ENCODE assay signal across 36 cellular contexts in genomic region chrX:94365736-94366135, GRCh38.
"Had no signal": no experiment of that assay in that cellular context is flagged by ENCODE, and none has a peak within 500 bp of the region (broad histone marks: within the 10 kb centered on the region; RNA-seq: fewer than 3 reads in every experiment).

No MANE protein-coding gene starts in this region.

- ATAC-seq: activated CD4-positive, alpha-beta T cell treated with anti-CD3 and anti-CD28 coated beads for 36 hours; activated CD8-positive, alpha-beta memory T cell treated with anti-CD3 and anti-CD28 coated beads, Interleukin-2, amount 10 ng/mL, durations not matched to agents 7 days and 5 days; activated CD8-positive, alpha-beta T cell treated with anti-CD3 and anti-CD28 coated beads, Interleukin-2, amount 10 ng/mL, durations not matched to agents 7 days and 5 days; activated naive CD8-positive, alpha-beta T cell treated with anti-CD3 and anti-CD28 coated beads, Interleukin-2, amount 50 U/mL, for 24 hours; esophagus mucosa; gastrocnemius medialis; heart left ventricle; T-helper 17 cell had no signal

- DNase-seq: activated CD4-positive, alpha-beta memory T cell treated with anti-CD3 and anti-CD28 coated beads for 36 hours; activated CD4-positive, alpha-beta T cell treated with anti-CD3 and anti-CD28 coated beads for 36 hours; activated CD4-positive, alpha-beta T cell treated with anti-CD3 and anti-CD28 coated beads, Interleukin-2, amount 10 ng/mL, durations not matched to agents 24 days and 14 days; activated CD4-positive, CD25-positive, alpha-beta regulatory T cell; activated CD4-positive, CD25-positive, alpha-beta regulatory T cell treated with anti-CD3 and anti-CD28 coated beads, Interleukin-2, amount 50 U/mL, for 72 hours; activated CD8-positive, alpha-beta memory T cell treated with anti-CD3 and anti-CD28 coated beads, Interleukin-2, amount 10 ng/mL, durations not matched to agents 7 days and 5 days; activated CD8-positive, alpha-beta memory T cell treated with anti-CD3 and anti-CD28 coated beads, Interleukin-2, amount 50 U/mL, for 4 hours; activated CD8-positive, alpha-beta T cell treated with anti-CD3 and anti-CD28 coated beads, Interleukin-2, amount 10 ng/mL, durations not matched to agents 7 days and 5 days; activated effector memory CD4-positive, alpha-beta T cell treated with anti-CD3 and anti-CD28 coated beads, Interleukin-2, amount 50 U/mL, for 16 hours; activated naive CD4-positive, alpha-beta T cell treated with anti-CD3 and anti-CD28 coated beads for 36 hours; activated naive CD8-positive, alpha-beta T cell treated with anti-CD3 and anti-CD28 coated beads for 36 hours; activated naive CD8-positive, alpha-beta T cell treated with anti-CD3 and anti-CD28 coated beads, Interleukin-2, amount 50 U/mL, for 24 hours; activated T-cell treated with anti-CD3 and anti-CD28 coated beads, Interleukin-2, amount 50 U/mL, for 1 hour; activated T-cell treated with anti-CD3 and anti-CD28 coated beads, Interleukin-2, amount 50 U/mL, for 48 hours; adrenal gland; amygdala; aorta; central memory CD4-positive, alpha-beta T cell; cerebellar nuclear complex; colonic mucosa; effector CD8-positive, alpha-beta T cell; foreskin fibroblast; gastrocnemius medialis; glutamatergic neuron; heart left ventricle; T-helper 17 cell; T1000; WERI-Rb-1 had no signal

- H3K9me3 Mint-ChIP-seq: activated CD4-positive, alpha-beta memory T cell treated with anti-CD3 and anti-CD28 coated beads for 36 hours; activated CD4-positive, alpha-beta T cell treated with anti-CD3 and anti-CD28 coated beads, Interleukin-2, amount 10 ng/mL, durations not matched to agents 24 days and 14 days; activated naive CD4-positive, alpha-beta T cell treated with anti-CD3 and anti-CD28 coated beads for 36 hours; activated naive CD4-positive, alpha-beta T cell treated with anti-CD3 and anti-CD28 coated beads, Interleukin-2, amount 50 U/mL, for 24 hours; activated naive CD8-positive, alpha-beta T cell treated with anti-CD3 and anti-CD28 coated beads for 36 hours; activated naive CD8-positive, alpha-beta T cell treated with anti-CD3 and anti-CD28 coated beads, Interleukin-2, amount 50 U/mL, for 24 hours; activated T-helper 1 cell treated with anti-CD3 and anti-CD28 coated beads, Interleukin-12 subunit alpha, Interleukin-12 subunit beta, Interleukin-2, Interleukin-4 antibody, amounts not matched to agents 30 ng/mL and 10 ng/mL and 1 ng/mL, durations not matched to agents 14 hours and 24 hours and 36 hours; brain had no signal

- H3K36me3 Mint-ChIP-seq: activated CD4-positive, alpha-beta memory T cell treated with anti-CD3 and anti-CD28 coated beads for 36 hours; activated CD8-positive, alpha-beta memory T cell treated with anti-CD3 and anti-CD28 coated beads, Interleukin-2, amount 10 ng/mL, durations not matched to agents 7 days and 5 days; activated naive CD4-positive, alpha-beta T cell treated with anti-CD3 and anti-CD28 coated beads, Interleukin-2, amount 50 U/mL, for 24 hours; activated naive CD8-positive, alpha-beta T cell treated with anti-CD3 and anti-CD28 coated beads for 36 hours; brain had no signal

- H3K27ac Mint-ChIP-seq: activated CD4-positive, alpha-beta memory T cell treated with anti-CD3 and anti-CD28 coated beads for 36 hours; activated CD4-positive, alpha-beta T cell treated with anti-CD3 and anti-CD28 coated beads for 36 hours; activated CD4-positive, alpha-beta T cell treated with anti-CD3 and anti-CD28 coated beads, Interleukin-2, amount 10 ng/mL, durations not matched to agents 24 days and 14 days; activated CD8-positive, alpha-beta memory T cell treated with anti-CD3 and anti-CD28 coated beads, Interleukin-2, amount 10 ng/mL, durations not matched to agents 7 days and 5 days; activated CD8-positive, alpha-beta T cell treated with anti-CD3 and anti-CD28 coated beads, Interleukin-2, amount 10 ng/mL, durations not matched to agents 7 days and 5 days; activated naive CD4-positive, alpha-beta T cell treated with anti-CD3 and anti-CD28 coated beads for 36 hours; activated naive CD4-positive, alpha-beta T cell treated with anti-CD3 and anti-CD28 coated beads, Interleukin-2, amount 50 U/mL, for 24 hours; activated naive CD8-positive, alpha-beta T cell treated with anti-CD3 and anti-CD28 coated beads for 36 hours; activated naive CD8-positive, alpha-beta T cell treated with anti-CD3 and anti-CD28 coated beads, Interleukin-2, amount 50 U/mL, for 24 hours; activated T-helper 1 cell treated with anti-CD3 and anti-CD28 coated beads, Interleukin-12 subunit alpha, Interleukin-12 subunit beta, Interleukin-2, Interleukin-4 antibody, amounts not matched to agents 30 ng/mL and 10 ng/mL and 1 ng/mL, durations not matched to agents 14 hours and 24 hours and 36 hours; activated T-helper 2 cell treated with anti-CD3 and anti-CD28 coated beads, Interferon-gamma antibody, Interleukin-2, Interleukin-4, amounts not matched to agents 10 μg/mL and 5 μg/mL and 100 μg/mL, durations not matched to agents 14 hours and 24 hours and 36 hours; brain; T-helper 17 cell; T-helper 2 cell treated with Interferon-gamma antibody and Interleukin-4, amounts not matched to agents 5 μg/mL and 100 μg/mL, for 36 hours had no signal

- H3K4me3 Mint-ChIP-seq: activated CD4-positive, alpha-beta memory T cell treated with anti-CD3 and anti-CD28 coated beads for 36 hours; activated CD4-positive, alpha-beta T cell treated with anti-CD3 and anti-CD28 coated beads for 36 hours; activated CD4-positive, alpha-beta T cell treated with anti-CD3 and anti-CD28 coated beads, Interleukin-2, amount 10 ng/mL, durations not matched to agents 24 days and 14 days; activated CD8-positive, alpha-beta memory T cell treated with anti-CD3 and anti-CD28 coated beads, Interleukin-2, amount 10 ng/mL, durations not matched to agents 7 days and 5 days; activated CD8-positive, alpha-beta T cell treated with anti-CD3 and anti-CD28 coated beads, Interleukin-2, amount 10 ng/mL, durations not matched to agents 7 days and 5 days; activated naive CD4-positive, alpha-beta T cell treated with anti-CD3 and anti-CD28 coated beads for 36 hours; activated naive CD4-positive, alpha-beta T cell treated with anti-CD3 and anti-CD28 coated beads, Interleukin-2, amount 50 U/mL, for 24 hours; activated naive CD8-positive, alpha-beta T cell treated with anti-CD3 and anti-CD28 coated beads for 36 hours; activated naive CD8-positive, alpha-beta T cell treated with anti-CD3 and anti-CD28 coated beads, Interleukin-2, amount 50 U/mL, for 24 hours; activated T-helper 1 cell treated with anti-CD3 and anti-CD28 coated beads, Interleukin-12 subunit alpha, Interleukin-12 subunit beta, Interleukin-2, Interleukin-4 antibody, amounts not matched to agents 30 ng/mL and 10 ng/mL and 1 ng/mL, durations not matched to agents 14 hours and 24 hours and 36 hours; brain; T-helper 17 cell; T-helper 2 cell treated with Interferon-gamma antibody and Interleukin-4, amounts not matched to agents 5 μg/mL and 100 μg/mL, for 36 hours had no signal

- H3K27me3 Mint-ChIP-seq: activated CD4-positive, alpha-beta memory T cell treated with anti-CD3 and anti-CD28 coated beads for 36 hours; activated CD4-positive, alpha-beta T cell treated with anti-CD3 and anti-CD28 coated beads for 36 hours; activated CD4-positive, alpha-beta T cell treated with anti-CD3 and anti-CD28 coated beads, Interleukin-2, amount 10 ng/mL, durations not matched to agents 24 days and 14 days; activated CD8-positive, alpha-beta memory T cell treated with anti-CD3 and anti-CD28 coated beads, Interleukin-2, amount 10 ng/mL, durations not matched to agents 7 days and 5 days; activated naive CD4-positive, alpha-beta T cell treated with anti-CD3 and anti-CD28 coated beads, Interleukin-2, amount 50 U/mL, for 24 hours; activated naive CD8-positive, alpha-beta T cell treated with anti-CD3 and anti-CD28 coated beads for 36 hours; activated naive CD8-positive, alpha-beta T cell treated with anti-CD3 and anti-CD28 coated beads, Interleukin-2, amount 50 U/mL, for 24 hours; brain; T-helper 17 cell had no signal

- H3K36me3 ChIP-seq: adrenal gland, breast epithelium, cardiac muscle cell, colonic mucosa, gastrocnemius medialis, heart left ventricle, WERI-Rb-1 had no signal

- H3K27me3 ChIP-seq: cardiac muscle cell, colonic mucosa, gastrocnemius medialis, heart left ventricle had no signal

- H3K27ac ChIP-seq: adrenal gland, breast epithelium, cardiac muscle cell, colonic mucosa, gastrocnemius medialis, heart left ventricle, WERI-Rb-1 had no signal

- H3K4me3 ChIP-seq: adrenal gland, breast epithelium, cardiac muscle cell, colonic mucosa, gastrocnemius medialis, heart left ventricle had no signal

- H3K4me1 Mint-ChIP-seq: activated CD4-positive, alpha-beta T cell treated with anti-CD3 and anti-CD28 coated beads for 36 hours; activated CD4-positive, alpha-beta T cell treated with anti-CD3 and anti-CD28 coated beads, Interleukin-2, amount 10 ng/mL, durations not matched to agents 24 days and 14 days; activated CD8-positive, alpha-beta memory T cell treated with anti-CD3 and anti-CD28 coated beads, Interleukin-2, amount 10 ng/mL, durations not matched to agents 7 days and 5 days; activated naive CD4-positive, alpha-beta T cell treated with anti-CD3 and anti-CD28 coated beads, Interleukin-2, amount 50 U/mL, for 24 hours; activated naive CD8-positive, alpha-beta T cell treated with anti-CD3 and anti-CD28 coated beads for 36 hours; activated naive CD8-positive, alpha-beta T cell treated with anti-CD3 and anti-CD28 coated beads, Interleukin-2, amount 50 U/mL, for 24 hours; brain; T-helper 17 cell had no signal

- H3K9me3 ChIP-seq: adrenal gland, breast epithelium, colonic mucosa, gastrocnemius medialis, heart left ventricle had no signal

- H3K4me1 ChIP-seq: adrenal gland, breast epithelium, colonic mucosa, gastrocnemius medialis, heart left ventricle had no signal
